11 cellular contexts compared by ENCODE assay signal in genomic region chr3:18153571-18154173, GRCh38.
DNase-seq lines count a peak whose midpoint lies in the region; ATAC-seq, FAIRE-seq and TF ChIP-seq lines count a peak whose summit lies in the region.
"Had no signal": no experiment of that assay in that cellular context is flagged by ENCODE, and none has a peak within 500 bp of the region (broad histone marks: within the 10 kb centered on the region; RNA-seq: fewer than 3 reads in every experiment).

No MANE protein-coding gene starts in this region.

- H3K27ac ChIP-seq in breast epithelium (no peak overlapping the region), PC-9 (peak overlapping the region; percentile 28; the same call in 1 of the 2 replicates)
- H3K27ac ChIP-seq: adrenal gland, psoas muscle had no signal

- peak; percentile 97 for DNase-seq in MCF 10A (ENCODE audit: unreplicated experiment)
- DNase-seq in breast epithelium (ENCODE audit: low spot score in 2 of 2) = no peak
- DNase-seq in PC-9 = peak; percentile 2 to 61
- DNase-seq in fibroblast of the conjunctiva (ENCODE audit: low read depth) = peak; percentile 47
- peak; percentile 4 for DNase-seq in urothelium cell line (ENCODE audit: low spot score)
- DNase-seq in NAMALWA (ENCODE audit: low spot score) = no peak
- no peak for DNase-seq in DMS153 (lab: John Stamatoyannopoulos, UW)
- DNase-seq: adrenal gland, AML-193, psoas muscle had no signal

- H3F3A ChIP-seq in PC-9 (ENCODE audit: insufficient read depth, low read depth) = peaks cover 10% of the 10 kb centered on the region; the same call in 1 of the 2 replicates

- no peak for TF ChIP-seq CTCF in MCF 10A (IDR thresholded peaks at IDR 0.05; ENCODE audit: unreplicated experiment)
- TF ChIP-seq CTCF in breast epithelium (IDR thresholded peaks at IDR 0.05) = no peak
- TF ChIP-seq CTCF in PC-9 (conservative IDR thresholded peaks at IDR 0.05) = no peak

- no TSS peak for BruUV-seq in MCF 10A (replicated peaks; lab: Mats Ljungman, UMichigan)
- no TSS peak for BruUV-seq in PC-9 (replicated peaks; lab: Mats Ljungman, UMichigan)

- no peaks in the 10 kb centered on the region for H3K36me3 ChIP-seq in breast epithelium
- no peaks in the 10 kb centered on the region for H3K36me3 ChIP-seq in PC-9 (ENCODE audit: low read depth)
- H3K36me3 ChIP-seq: adrenal gland had no signal

- POLR2A ChIA-PET in MCF 10A (lab: Yijun Ruan, JAX) = interaction anchor here (0.6 to 1.0 kb wide), 3 partner anchors 8 to 911 kb away, joined by 3 read pairs; no protein-coding TSS in a partner anchor
- POLR2A ChIA-PET in PC-9 (lab: Charles Lee; ENCODE audit: unreplicated experiment) = interaction anchor here (0.5 kb wide), 1 partner anchor 38 kb away, joined by 3 read pairs; no protein-coding TSS in a partner anchor

- peaks cover 16% of the 10 kb centered on the region for H3K4me1 Mint-ChIP-seq in MCF 10A (ENCODE audit: insufficient read depth, unreplicated experiment)

- no peak overlapping the region for H3K27ac Mint-ChIP-seq in MCF 10A (ENCODE audit: low read depth, unreplicated experiment)

- peak overlapping the region; percentile 17; the same call in 1 of the 2 replicates for H3K4me2 ChIP-seq in PC-9

- no peak for TF ChIP-seq POLR2A in breast epithelium (IDR thresholded peaks at IDR 0.05)

- H3K79me2 ChIP-seq in PC-9 (ENCODE audit: low read depth) = no peaks in the 10 kb centered on the region

- H3K27me3 Mint-ChIP-seq in MCF 10A (ENCODE audit: insufficient read depth, unreplicated experiment) = no peaks in the 10 kb centered on the region

- ATAC-seq in HG02610 (IDR thresholded peaks at IDR 0.05; ENCODE audit: unreplicated experiment) = no peak
- ATAC-seq: psoas muscle had no signal

- H3K9me3 ChIP-seq in breast epithelium (no peaks in the 10 kb centered on the region), PC-9 (ENCODE audit: insufficient read depth, low read depth) (no peaks in the 10 kb centered on the region; the same call in 1 of the 2 replicates)
- H3K9me3 ChIP-seq: adrenal gland, psoas muscle had no signal

- intact Hi-C loops in MCF 10A (cut with micrococcal nuclease) = no loop called here
- intact Hi-C loops in breast epithelium (cut with DNase I; ENCODE audit: low total_unique reads) = no loop called here
- intact Hi-C loops in PC-9 (cut with micrococcal nuclease; ENCODE audit: unreplicated experiment) = no loop called here

- H3K4me1 ChIP-seq in breast epithelium = no peaks in the 10 kb centered on the region
- peaks cover 17% of the 10 kb centered on the region for H3K4me1 ChIP-seq in PC-9 (replicated peaks; ENCODE audit: insufficient read depth)
- H3K4me1 ChIP-seq: adrenal gland, psoas muscle had no signal

- no peak overlapping the region for H3K4me3 Mint-ChIP-seq in MCF 10A (ENCODE audit: unreplicated experiment)

- H3K4me3 ChIP-seq in breast epithelium (no peak overlapping the region), PC-9 (no peak overlapping the region)
- H3K4me3 ChIP-seq: adrenal gland, psoas muscle had no signal

- no peak overlapping the region; the same call in 1 of the 2 replicates for H2AFZ ChIP-seq in PC-9

- H3K9me3 Mint-ChIP-seq in MCF 10A (ENCODE audit: unreplicated experiment) = no peaks in the 10 kb centered on the region

- H3K27me3 ChIP-seq in breast epithelium = no peaks in the 10 kb centered on the region
- H3K27me3 ChIP-seq in PC-9 (ENCODE audit: insufficient read depth, low read depth) = no peaks in the 10 kb centered on the region
- H3K27me3 ChIP-seq: adrenal gland had no signal

- no peaks in the 10 kb centered on the region for H3K9me2 ChIP-seq in PC-9 (ENCODE audit: insufficient read depth)

- no peaks in the 10 kb centered on the region for H4K20me1 ChIP-seq in PC-9 (ENCODE audit: insufficient read depth)

- CTCF ChIA-PET in MCF 10A (lab: Yijun Ruan, JAX) = interaction anchor here (0.6 to 1.1 kb wide), 5 partner anchors 10 to 1195 kb away, joined by 3 to 5 read pairs (median 4); no protein-coding TSS in a partner anchor
- CTCF ChIA-PET in PC-9 (lab: Charles Lee) = no interaction called here

- H3K36me3 Mint-ChIP-seq in MCF 10A (ENCODE audit: insufficient read depth, unreplicated experiment) = no peaks in the 10 kb centered on the region

- no peak for FAIRE-seq in urothelium cell line (lab: Jason Lieb, UNC)

Comparison
In these comparisons a context has a peak if more than half of its experiments do, and no peak if none do; other contexts are left out.
1. DNase-seq: peak in MCF 10A (single experiment), PC-9 (2 of 2), fibroblast of the conjunctiva (single experiment) and urothelium cell line (single experiment); none in breast epithelium (0 of 2), NAMALWA (single experiment) and DMS153 (single experiment).